25 cellular contexts compared by ENCODE assay signal in genomic region chr5:107224272-107224671, GRCh38.
"Had no signal": no experiment of that assay in that cellular context is flagged by ENCODE, and none has a peak within 500 bp of the region (broad histone marks: within the 10 kb centered on the region; RNA-seq: fewer than 3 reads in every experiment).

No MANE protein-coding gene starts in this region.

- DNase-seq: activated B cell treated with CpG ODN at 0.5 μM for 24 hours; activated CD4-positive, alpha-beta memory T cell treated with anti-CD3 and anti-CD28 coated beads for 36 hours; activated CD4-positive, alpha-beta T cell treated with anti-CD3 and anti-CD28 coated beads for 1 hour; activated CD4-positive, alpha-beta T cell treated with anti-CD3 and anti-CD28 coated beads, Interleukin-2, amount 10 ng/mL, durations not matched to agents 24 days and 14 days; activated CD8-positive, alpha-beta memory T cell treated with anti-CD3 and anti-CD28 coated beads for 24 hours; activated effector memory CD4-positive, alpha-beta T cell treated with anti-CD3 and anti-CD28 coated beads, Interleukin-2, amount 50 U/mL, for 16 hours; activated naive CD4-positive, alpha-beta T cell treated with Interleukin-2 at 50 U/mL for 16 hours; activated T-cell treated with anti-CD3 and anti-CD28 coated beads, Interleukin-2, amount 50 U/mL, for 4 hours; brain microvascular endothelial cell; Kasumi-1; KBM-7; NCI-H1105 treated with DMSO at 0.1 percent for 48 hours; NCI-H1436 treated with DMSO at 0.1 percent for 48 hours; NCI-H187; NCI-H2081; NCI-H446 treated with DMSO at 0.1 percent for 48 hours; NCI-H524 treated with DMSO at 0.1 percent for 48 hours; PC-3; SIG-M5; T-cell; T-helper 2 cell; T1000 had no signal

- H3K27ac Mint-ChIP-seq: activated B cell treated with CpG ODN at 0.5 μM for 24 hours; activated CD4-positive, alpha-beta memory T cell treated with anti-CD3 and anti-CD28 coated beads for 36 hours; activated CD4-positive, alpha-beta T cell treated with anti-CD3 and anti-CD28 coated beads, Interleukin-2, amount 10 ng/mL, durations not matched to agents 24 days and 14 days; activated naive CD8-positive, alpha-beta T cell; T-cell had no signal

- H3K4me1 Mint-ChIP-seq: activated B cell treated with CpG ODN at 0.5 μM for 24 hours; activated CD4-positive, alpha-beta T cell treated with anti-CD3 and anti-CD28 coated beads, Interleukin-2, amount 10 ng/mL, durations not matched to agents 24 days and 14 days; T-cell had no signal

- H3K27ac ChIP-seq: brain microvascular endothelial cell, cardiac muscle cell, SK-N-MC had no signal

- H3K36me3 ChIP-seq: brain microvascular endothelial cell, cardiac muscle cell had no signal

- H3K36me3 Mint-ChIP-seq: activated CD4-positive, alpha-beta memory T cell treated with anti-CD3 and anti-CD28 coated beads for 36 hours; activated naive CD8-positive, alpha-beta T cell; T-cell had no signal

- ATAC-seq: activated T-cell treated with anti-CD3 and anti-CD28 coated beads, Interleukin-2, amount 50 U/mL, for 4 hours; PC-3; T-cell had no signal

- H3K9me3 Mint-ChIP-seq: activated B cell treated with CpG ODN at 0.5 μM for 24 hours; activated CD4-positive, alpha-beta memory T cell treated with anti-CD3 and anti-CD28 coated beads for 36 hours; activated CD4-positive, alpha-beta T cell treated with anti-CD3 and anti-CD28 coated beads, Interleukin-2, amount 10 ng/mL, durations not matched to agents 24 days and 14 days; activated T-cell treated with anti-CD3 and anti-CD28 coated beads, Interleukin-2, amount 50 U/mL, for 4 hours had no signal

- H3K4me3 ChIP-seq: cardiac muscle cell, SK-N-MC had no signal

- H3K4me3 Mint-ChIP-seq: activated B cell treated with CpG ODN at 0.5 μM for 24 hours; activated CD4-positive, alpha-beta memory T cell treated with anti-CD3 and anti-CD28 coated beads for 36 hours; activated CD4-positive, alpha-beta T cell treated with anti-CD3 and anti-CD28 coated beads, Interleukin-2, amount 10 ng/mL, durations not matched to agents 24 days and 14 days; activated naive CD8-positive, alpha-beta T cell; activated T-cell treated with anti-CD3 and anti-CD28 coated beads, Interleukin-2, amount 50 U/mL, for 4 hours; T-cell had no signal

- H3K27me3 Mint-ChIP-seq: activated B cell treated with CpG ODN at 0.5 μM for 24 hours; activated CD4-positive, alpha-beta memory T cell treated with anti-CD3 and anti-CD28 coated beads for 36 hours; activated CD4-positive, alpha-beta T cell treated with anti-CD3 and anti-CD28 coated beads, Interleukin-2, amount 10 ng/mL, durations not matched to agents 24 days and 14 days; activated naive CD8-positive, alpha-beta T cell had no signal

- H3K27me3 ChIP-seq: brain microvascular endothelial cell, cardiac muscle cell had no signal
